Comparison of ENCODE assay signal across 18 cellular contexts in the genomic region with DNA sequence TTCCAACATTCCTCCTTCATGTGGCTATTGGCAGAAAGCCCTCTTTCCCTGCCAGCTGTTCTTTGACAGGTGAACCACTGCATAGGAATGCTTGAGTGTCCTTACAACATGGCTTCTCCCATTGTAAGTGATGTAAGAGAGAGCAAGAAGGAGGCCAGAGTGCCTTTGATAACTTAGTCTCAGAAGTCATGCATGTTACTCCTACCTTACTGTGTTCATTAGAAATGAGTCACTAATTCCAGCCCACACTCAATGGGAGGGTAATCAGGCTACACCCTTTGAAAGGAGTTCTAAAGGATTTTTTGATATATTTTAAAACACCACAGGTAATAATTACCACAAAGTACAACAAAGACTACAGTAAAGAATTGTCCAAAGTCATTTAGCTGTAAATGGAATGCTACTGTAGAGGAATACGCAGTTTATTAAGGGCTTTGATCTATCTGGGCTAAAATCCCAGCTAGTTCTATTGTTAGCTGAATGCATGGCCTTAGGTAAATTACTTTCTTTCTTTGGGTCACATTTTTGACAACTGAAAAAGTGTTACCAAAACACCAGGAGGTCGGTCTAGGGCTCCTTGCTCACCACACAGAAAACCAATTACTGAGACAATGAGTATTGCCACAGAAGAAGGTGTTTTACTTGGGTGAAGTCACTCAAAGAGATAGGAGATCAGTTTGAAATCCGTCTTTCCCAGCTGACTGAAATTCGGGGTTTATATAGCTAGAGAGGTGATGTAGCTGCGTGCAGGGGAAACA.
"Had no signal": no experiment of that assay in that cellular context is flagged by ENCODE, and none has a peak within 500 bp of the region (broad histone marks: within the 10 kb centered on the region; RNA-seq: fewer than 3 reads in every experiment).

No MANE protein-coding gene starts in this region.

- H3K9me3 ChIP-seq: ovary, testis had no signal

- DNase-seq: activated CD4-positive, alpha-beta T cell treated with anti-CD3 and anti-CD28 coated beads, Interleukin-2, amount 50 U/mL, for 1 hour; activated CD8-positive, alpha-beta memory T cell treated with anti-CD3 and anti-CD28 coated beads for 24 hours; activated naive CD4-positive, alpha-beta T cell; anterior cingulate cortex; dorsolateral prefrontal cortex; glutamatergic neuron; hypothalamus; left cardiac atrium; mammary epithelial cell; naive B cell; ovary; stimulated activated naive CD8-positive, alpha-beta T cell treated with anti-CD3 and anti-CD28 coated beads, Interleukin-15, amount 100 ng/mL, for 72 hours; SW 1271; testis had no signal

- H3K4me1 ChIP-seq: foreskin keratinocyte, testis had no signal

- H3K4me3 ChIP-seq: cardiac muscle cell, dorsolateral prefrontal cortex, ovary, testis had no signal

- H3K27ac Mint-ChIP-seq: naive B cell; stimulated activated naive CD8-positive, alpha-beta T cell treated with anti-CD3 and anti-CD28 coated beads, Interleukin-15, amount 100 ng/mL, for 72 hours; T-helper 2 cell treated with Interferon-gamma antibody and Interleukin-4, amounts not matched to agents 5 μg/mL and 100 μg/mL, for 36 hours had no signal

- H3K36me3 ChIP-seq: cardiac muscle cell, ovary had no signal

- H3K27me3 ChIP-seq: cardiac muscle cell, dorsolateral prefrontal cortex, foreskin keratinocyte, ovary, testis had no signal

- H3K27ac ChIP-seq: cardiac muscle cell, dorsolateral prefrontal cortex, foreskin keratinocyte, ovary, testis had no signal

- H3K36me3 Mint-ChIP-seq: naive B cell had no signal

- ATAC-seq: foreskin keratinocyte; left cardiac atrium; sciatic nerve; stimulated activated naive CD8-positive, alpha-beta T cell treated with anti-CD3 and anti-CD28 coated beads, Interleukin-15, amount 100 ng/mL, for 72 hours had no signal

- H3K27me3 Mint-ChIP-seq: naive B cell; stimulated activated naive CD8-positive, alpha-beta T cell treated with anti-CD3 and anti-CD28 coated beads, Interleukin-15, amount 100 ng/mL, for 72 hours had no signal

- H3K4me3 Mint-ChIP-seq: naive B cell; stimulated activated naive CD8-positive, alpha-beta T cell treated with anti-CD3 and anti-CD28 coated beads, Interleukin-15, amount 100 ng/mL, for 72 hours; T-helper 2 cell treated with Interferon-gamma antibody and Interleukin-4, amounts not matched to agents 5 μg/mL and 100 μg/mL, for 36 hours had no signal

- H3K4me1 Mint-ChIP-seq: naive B cell; stimulated activated naive CD8-positive, alpha-beta T cell treated with anti-CD3 and anti-CD28 coated beads, Interleukin-15, amount 100 ng/mL, for 72 hours had no signal
